19 cellular contexts compared by ENCODE assay signal in the genomic region with DNA sequence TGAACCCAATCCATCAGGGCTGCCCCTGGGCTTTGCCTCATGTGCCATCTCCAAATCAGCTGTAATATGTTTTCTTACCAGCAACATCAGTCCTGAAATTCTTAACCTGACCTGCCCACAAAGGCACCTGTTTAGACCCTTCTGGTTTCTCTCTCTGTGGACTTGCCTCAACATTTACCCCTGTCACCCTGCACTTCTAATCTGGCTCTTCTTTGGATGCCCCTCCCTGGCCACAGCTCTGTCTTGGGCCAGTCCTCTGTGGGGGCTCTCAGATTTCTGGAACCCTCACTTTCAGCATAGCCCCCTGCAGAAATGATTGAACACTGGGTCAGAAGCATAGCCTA.
DNase-seq lines count a peak whose midpoint lies in the region; ATAC-seq and TF ChIP-seq lines count a peak whose summit lies in the region.
"Had no signal": no experiment of that assay in that cellular context is flagged by ENCODE, and none has a peak within 500 bp of the region (broad histone marks: within the 10 kb centered on the region; RNA-seq: fewer than 3 reads in every experiment).

No MANE protein-coding gene starts in this region.

- H3K9ac ChIP-seq in BLaER1 (no peak overlapping the region), mesenchymal stem cell (ENCODE audit: low read length) (no peak overlapping the region)
- H3K9ac ChIP-seq: KMS-11 had no signal

- no peak overlapping the region for H3K18ac ChIP-seq in mesenchymal stem cell (ENCODE audit: low read depth in 1 of 2, low read length in 2 of 2)

- no peak for DNase-seq in mesenchymal stem cell
- no peak for DNase-seq in PC-9
- DNase-seq in HAP-1 (ENCODE audit: low spot score in 2 of 2): no peak
- no peak for DNase-seq in DMS53 treated with DMSO at 0.1 percent for 48 hours (lab: John Stamatoyannopoulos, UW; ENCODE audit: unreplicated experiment)
- DNase-seq in GM19238 (ENCODE audit: insufficient read length, low spot score): no peak
- DNase-seq: DMS153, H7, NCI-H1048, NCI-H1436 treated with DMSO at 0.1 percent for 48 hours, NCI-H2081, NCI-H510A, NCI-H82, T-helper 2 cell had no signal

- no peak for TF ChIP-seq CTCF in PC-9 (conservative IDR thresholded peaks at IDR 0.05)

- H2BK120ac ChIP-seq in mesenchymal stem cell (ENCODE audit: low read depth, low read length): no peak overlapping the region

- H4K8ac ChIP-seq in mesenchymal stem cell (ENCODE audit: low read length): no peak overlapping the region

- H3K79me1 ChIP-seq in mesenchymal stem cell (replicated peaks; ENCODE audit: low read length, poor library complexity, severe bottlenecking): no peaks in the 10 kb centered on the region

- intact Hi-C loops in PC-9 (cut with micrococcal nuclease; ENCODE audit: unreplicated experiment): loop anchor here (5.0 kb wide), 1 partner anchor 151 kb away; no protein-coding TSS in a partner anchor

- H2BK12ac ChIP-seq in mesenchymal stem cell (ENCODE audit: low read length in 2 of 2): no peak overlapping the region

- H3K9me3 ChIP-seq in BLaER1: no peaks in the 10 kb centered on the region
- no peaks in the 10 kb centered on the region for H3K9me3 ChIP-seq in mesenchymal stem cell (ENCODE audit: control insufficient read depth, low read length)
- H3K9me3 ChIP-seq in PC-9 (ENCODE audit: insufficient read depth, low read depth): no peaks in the 10 kb centered on the region
- no peaks in the 10 kb centered on the region for H3K9me3 ChIP-seq in HAP-1
- H3K9me3 ChIP-seq: SJSA1 had no signal

- H4K20me1 ChIP-seq in BLaER1 (no peaks in the 10 kb centered on the region), PC-9 (ENCODE audit: insufficient read depth) (no peaks in the 10 kb centered on the region)

- no peak overlapping the region for H2AFZ ChIP-seq in mesenchymal stem cell (ENCODE audit: low read depth, low read length)
- no peak overlapping the region for H2AFZ ChIP-seq in PC-9

- BruUV-seq in PC-9 (replicated peaks; lab: Mats Ljungman, UMichigan): no TSS peak

- H3K79me2 ChIP-seq in PC-9 (ENCODE audit: low read depth): no peaks in the 10 kb centered on the region

- peak overlapping the region; percentile 87 for H2AK5ac ChIP-seq in mesenchymal stem cell (ENCODE audit: low read length, severe bottlenecking)

- H3K4me2 ChIP-seq in BLaER1 (peak overlapping the region; percentile 36), mesenchymal stem cell (ENCODE audit: low read length, poor library complexity, severe bottlenecking) (no peak overlapping the region), PC-9 (no peak overlapping the region)
- H3K4me2 ChIP-seq: KMS-11 had no signal

- H3K4me3 ChIP-seq in BLaER1 (no peak overlapping the region), mesenchymal stem cell (ENCODE audit: insufficient read depth in 1 of 2, low read depth in 1 of 2, low read length in 2 of 2) (no peak overlapping the region), PC-9 (no peak overlapping the region), HAP-1 (no peak overlapping the region)
- H3K4me3 ChIP-seq: SJSA1 had no signal

- no peak overlapping the region for H3K4ac ChIP-seq in mesenchymal stem cell (ENCODE audit: low read depth in 1 of 2, low read length in 2 of 2)

- H4K91ac ChIP-seq in mesenchymal stem cell (ENCODE audit: low read length): no peak overlapping the region

- no peaks in the 10 kb centered on the region for H3K36me3 ChIP-seq in BLaER1
- H3K36me3 ChIP-seq in mesenchymal stem cell (ENCODE audit: control insufficient read depth in 1 of 2, insufficient read depth in 2 of 2, low read depth in 1 of 2, low read length in 2 of 2): no peaks in the 10 kb centered on the region
- H3K36me3 ChIP-seq in PC-9 (ENCODE audit: low read depth): no peaks in the 10 kb centered on the region
- no peaks in the 10 kb centered on the region for H3K36me3 ChIP-seq in HAP-1 (replicated peaks)
- H3K36me3 ChIP-seq: SJSA1 had no signal

- POLR2A ChIA-PET in PC-9 (lab: Charles Lee; ENCODE audit: unreplicated experiment): no interaction called here

- no peak overlapping the region for H2BK5ac ChIP-seq in mesenchymal stem cell (ENCODE audit: low read depth, low read length, poor library complexity, severe bottlenecking)

- no peak overlapping the region for H3K27ac ChIP-seq in BLaER1
- H3K27ac ChIP-seq in mesenchymal stem cell (ENCODE audit: low read length, poor library complexity, severe bottlenecking): no peak overlapping the region
- no peak overlapping the region for H3K27ac ChIP-seq in PC-9
- H3K27ac ChIP-seq: C4-2B, KMS-11, SJSA1 had no signal

- H3K4me1 ChIP-seq in BLaER1: peaks cover 12% of the 10 kb centered on the region
- H3K4me1 ChIP-seq in mesenchymal stem cell (ENCODE audit: control insufficient read depth, insufficient read depth, low read depth, low read length): peaks cover 2% of the 10 kb centered on the region
- peaks cover 10% of the 10 kb centered on the region for H3K4me1 ChIP-seq in PC-9 (replicated peaks; ENCODE audit: insufficient read depth)
- peaks cover 5% of the 10 kb centered on the region; the same call in 1 of the 2 replicates for H3K4me1 ChIP-seq in HAP-1

- no peak overlapping the region for H2BK15ac ChIP-seq in mesenchymal stem cell (ENCODE audit: low read depth, poor library complexity, severe bottlenecking)

- no peaks in the 10 kb centered on the region for H3F3A ChIP-seq in PC-9 (ENCODE audit: insufficient read depth, low read depth)

- no peak overlapping the region for H3K23ac ChIP-seq in mesenchymal stem cell (ENCODE audit: low read length in 2 of 2)

- H3K9me2 ChIP-seq in PC-9 (ENCODE audit: insufficient read depth): no peaks in the 10 kb centered on the region

- H3K27me3 ChIP-seq in BLaER1: no peaks in the 10 kb centered on the region
- H3K27me3 ChIP-seq in mesenchymal stem cell (ENCODE audit: control insufficient read depth in 1 of 2, insufficient read depth in 1 of 2, low read length in 2 of 2): no peaks in the 10 kb centered on the region
- H3K27me3 ChIP-seq in PC-9 (ENCODE audit: insufficient read depth, low read depth): no peaks in the 10 kb centered on the region
- H3K27me3 ChIP-seq in HAP-1 (ENCODE audit: low read depth): no peaks in the 10 kb centered on the region
- H3K27me3 ChIP-seq: SJSA1 had no signal

- H3K14ac ChIP-seq in mesenchymal stem cell (ENCODE audit: low read length in 2 of 2): no peak overlapping the region

- CTCF ChIA-PET in PC-9 (lab: Charles Lee): no interaction called here

- ATAC-seq in GM19468 (IDR thresholded peaks at IDR 0.05; ENCODE audit: extremely low read depth, unreplicated experiment): peak; percentile 14
- ATAC-seq in HG03097 (IDR thresholded peaks at IDR 0.05; ENCODE audit: low FRiP score, unreplicated experiment): peak; percentile 40

- in situ Hi-C loops in HAP-1 (cut with MboI; ENCODE audit: low sequenced_read_pairs): no loop called here
